ENCODE assay signal across 9 cellular contexts in genomic region chr13:48833412-48833811, GRCh38.
"Had no signal": no experiment of that assay in that cellular context is flagged by ENCODE, and none has a peak within 500 bp of the region (broad histone marks: within the 10 kb centered on the region; RNA-seq: fewer than 3 reads in every experiment).

No MANE protein-coding gene starts in this region.

- H3K27ac ChIP-seq: GM23248 had no signal

- H3K4me3 ChIP-seq: GM23248, GM23338 had no signal

- DNase-seq: GM23248, GOT3, H7, H9, HCEC 1CT, HFFc6 had no signal

- H2AFZ ChIP-seq: GM23248, GM23338 had no signal

- H3K4me2 ChIP-seq: GM23338 had no signal

- ATAC-seq: GM23338, HCT116 had no signal

- H3K4me3 Mint-ChIP-seq: GM23338, H9, HFFc6 had no signal

- H3K27ac Mint-ChIP-seq: GM23338, H9, HFFc6 had no signal

- FAIRE-seq: H54 had no signal

- H3K9ac ChIP-seq: GM23248 had no signal
